ENCODE assay signal across 20 cellular contexts in the genomic region with DNA sequence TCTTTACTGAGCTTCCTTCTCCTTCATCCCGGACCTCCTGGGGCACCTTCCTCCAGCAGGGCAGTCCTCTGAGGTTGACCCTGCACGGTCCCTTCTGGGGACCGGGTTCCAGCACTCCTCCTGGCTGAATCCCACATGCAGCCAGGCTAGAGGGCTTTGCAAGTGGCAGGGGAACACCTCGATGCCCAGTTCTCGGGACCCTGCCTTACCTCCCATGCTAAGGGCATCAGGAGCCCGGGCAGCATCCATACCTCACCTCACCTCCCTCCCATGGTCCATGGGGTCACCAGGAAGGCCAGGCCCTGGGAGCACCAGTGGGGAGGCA.
"Had no signal": no experiment of that assay in that cellular context is flagged by ENCODE, and none has a peak within 500 bp of the region (broad histone marks: within the 10 kb centered on the region; RNA-seq: fewer than 3 reads in every experiment).

No MANE protein-coding gene starts in this region.

- H3K9me3 ChIP-seq: SJSA1 had no signal

- H3K27ac ChIP-seq: SJSA1, SK-N-MC had no signal

- H3K27me3 ChIP-seq: SJSA1 had no signal

- H3K36me3 ChIP-seq: SJSA1 had no signal

- DNase-seq: IMR-90, Karpas-422, KG1, MM.1S, NCI-H1092 treated with DMSO at 0.1 percent for 48 hours, NCI-H1436 treated with DMSO at 0.1 percent for 48 hours, NCI-H1694, NCI-H187 treated with DMSO at 0.1 percent for 48 hours, NCI-H2029 treated with DMSO at 0.1 percent for 48 hours, NCI-H2171 treated with DMSO at 0.1 percent for 48 hours, NCI-H345, NCI-H446 treated with DMSO at 0.1 percent for 48 hours, NCI-H510A treated with DMSO at 0.1 percent for 48 hours, NCI-H526, NCI-H82, RPMI8226, SIG-M5 had no signal

- ATAC-seq: HepG2 had no signal

- H3K4me3 ChIP-seq: SJSA1, SK-N-MC had no signal
